In the genomic region with DNA sequence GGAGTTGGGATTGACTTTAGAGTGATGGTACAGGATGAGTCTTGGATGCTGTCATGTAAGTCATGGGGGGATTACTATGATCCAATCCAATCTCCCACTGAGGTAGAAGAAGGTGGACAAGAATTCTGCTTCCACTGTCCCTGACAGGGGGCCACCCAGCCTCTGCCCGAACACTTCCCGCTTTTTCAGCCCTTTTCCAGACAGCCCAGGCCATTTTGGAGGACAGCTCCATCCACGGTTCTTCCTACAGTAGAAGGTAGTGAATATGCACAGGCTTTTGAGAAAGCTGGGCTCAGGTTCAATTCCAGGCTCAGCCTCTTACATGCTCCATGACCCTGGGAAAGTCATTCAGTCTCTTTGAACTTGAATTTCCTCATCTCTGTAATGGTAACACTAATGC, we compare ENCODE assay signal across 1 cellular context.
TF ChIP-seq lines count a peak whose summit lies in the region.

No MANE protein-coding gene starts in this region.

TF ChIP-seq in WTC11, 78 proteins besides CTCF, POLR2A, EP300 and RAD21 (continued from another document):
- TF ChIP-seq, protein P1, sequence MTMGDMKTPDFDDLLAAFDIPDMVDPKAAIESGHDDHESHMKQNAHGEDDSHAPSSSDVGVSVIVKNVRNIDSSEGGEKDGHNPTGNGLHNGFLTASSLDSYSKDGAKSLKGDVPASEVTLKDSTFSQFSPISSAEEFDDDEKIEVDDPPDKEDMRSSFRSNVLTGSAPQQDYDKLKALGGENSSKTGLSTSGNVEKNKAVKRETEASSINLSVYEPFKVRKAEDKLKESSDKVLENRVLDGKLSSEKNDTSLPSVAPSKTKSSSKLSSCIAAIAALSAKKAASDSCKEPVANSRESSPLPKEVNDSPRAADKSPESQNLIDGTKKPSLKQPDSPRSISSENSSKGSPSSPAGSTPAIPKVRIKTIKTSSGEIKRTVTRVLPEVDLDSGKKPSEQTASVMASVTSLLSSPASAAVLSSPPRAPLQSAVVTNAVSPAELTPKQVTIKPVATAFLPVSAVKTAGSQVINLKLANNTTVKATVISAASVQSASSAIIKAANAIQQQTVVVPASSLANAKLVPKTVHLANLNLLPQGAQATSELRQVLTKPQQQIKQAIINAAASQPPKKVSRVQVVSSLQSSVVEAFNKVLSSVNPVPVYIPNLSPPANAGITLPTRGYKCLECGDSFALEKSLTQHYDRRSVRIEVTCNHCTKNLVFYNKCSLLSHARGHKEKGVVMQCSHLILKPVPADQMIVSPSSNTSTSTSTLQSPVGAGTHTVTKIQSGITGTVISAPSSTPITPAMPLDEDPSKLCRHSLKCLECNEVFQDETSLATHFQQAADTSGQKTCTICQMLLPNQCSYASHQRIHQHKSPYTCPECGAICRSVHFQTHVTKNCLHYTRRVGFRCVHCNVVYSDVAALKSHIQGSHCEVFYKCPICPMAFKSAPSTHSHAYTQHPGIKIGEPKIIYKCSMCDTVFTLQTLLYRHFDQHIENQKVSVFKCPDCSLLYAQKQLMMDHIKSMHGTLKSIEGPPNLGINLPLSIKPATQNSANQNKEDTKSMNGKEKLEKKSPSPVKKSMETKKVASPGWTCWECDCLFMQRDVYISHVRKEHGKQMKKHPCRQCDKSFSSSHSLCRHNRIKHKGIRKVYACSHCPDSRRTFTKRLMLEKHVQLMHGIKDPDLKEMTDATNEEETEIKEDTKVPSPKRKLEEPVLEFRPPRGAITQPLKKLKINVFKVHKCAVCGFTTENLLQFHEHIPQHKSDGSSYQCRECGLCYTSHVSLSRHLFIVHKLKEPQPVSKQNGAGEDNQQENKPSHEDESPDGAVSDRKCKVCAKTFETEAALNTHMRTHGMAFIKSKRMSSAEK (CRISPR knock-in tag; IDR thresholded peaks at IDR 0.05; ENCODE audit: borderline replicate concordance) = no peak
